In genomic region chr19:42919070-42919756, GRCh38 we compare ENCODE assay signal across 15 cellular contexts. TPM values are rescaled to one million over a fixed set of nuclear protein-coding genes. Genes with fewer than 3 reads are reported as not detected.
DNase-seq lines count a peak whose midpoint lies in the region; ATAC-seq and TF ChIP-seq lines count a peak whose summit lies in the region.
"Not testable (repeated sequence)": the region's sequence is repeated elsewhere in the genome, so short reads cannot be mapped to it uniquely, and the experiment has no call there.
"Had no signal": no experiment of that assay in that cellular context is flagged by ENCODE, and none has a peak within 500 bp of the region (broad histone marks: within the 10 kb centered on the region; RNA-seq: fewer than 3 reads in every experiment).

No MANE protein-coding gene starts in this region.

- WGBS in heart right ventricle, 2 donors = 70 to 73% methylated on average over 24 to 26 of the region's 26 CpGs

- H3K36me3 ChIP-seq in WERI-Rb-1, heart right ventricle: not testable (repeated sequence)

- intact Hi-C loops in heart right ventricle (cut with DNase I) = not testable (repeated sequence)

- peaks cover 12% of the 10 kb centered on the region for H3K27me3 ChIP-seq in WERI-Rb-1 (ENCODE audit: insufficient read depth, low read depth, severe bottlenecking)
- not testable (repeated sequence) for H3K27me3 ChIP-seq in heart right ventricle

- TF ChIP-seq CTCF in C4-2B (conservative IDR thresholded peaks at IDR 0.05) = peak; percentile 67
- peak; percentile 44; the same call in 1 of the 2 replicates for TF ChIP-seq CTCF in WERI-Rb-1 (IDR thresholded peaks at IDR 0.05; ENCODE audit: low read depth, low read length)
- TF ChIP-seq CTCF in heart right ventricle (IDR thresholded peaks at IDR 0.05) = peak in 5 of 9 donors; percentile 11 to 28 (median 23)

- H3K27ac ChIP-seq in C4-2B, WERI-Rb-1, heart right ventricle: not testable (repeated sequence)

- not testable (repeated sequence) for H3K4me3 ChIP-seq in WERI-Rb-1 (ENCODE audit: low read depth, low read length); heart right ventricle

- ATAC-seq in heart right ventricle = not testable (repeated sequence)

- DNase-seq in ELR (ENCODE audit: low read depth) (peak; percentile 25), HT-29 (ENCODE audit: low spot score) (peak; percentile 55), NCI-H748 (lab: John Stamatoyannopoulos, UW; ENCODE audit: unreplicated experiment) (peak; percentile 45), dermis blood vessel endothelial cell (peak; percentile 38)
- not testable (repeated sequence) for DNase-seq in WERI-Rb-1, heart right ventricle
- peak; percentile 7 for DNase-seq in stimulated activated CD4-positive, alpha-beta T cell treated with anti-CD3 and anti-CD28 coated beads, Interleukin-15, amount 100 ng/mL, for 24 hours

- not testable (repeated sequence) for H3K9me3 ChIP-seq in WERI-Rb-1 (ENCODE audit: severe bottlenecking); heart right ventricle

- not testable (repeated sequence) for H3K4me1 ChIP-seq in heart right ventricle

RNA-seq across cellular contexts. Expression of gene PSG6, which starts 1.5 kb away (rescaled TPM):
- not detected in 2 replicates for total RNA-seq in HT-29 (2014; rRNA removed; shearing (Covaris generic))
- total RNA-seq in dermis blood vessel endothelial cell = not detected in 2 replicates
- not detected for total RNA-seq in heart right ventricle
- polyA plus RNA-seq in heart right ventricle = not detected
- total RNA-seq: activated T-cell treated with anti-CD3 and anti-CD28 coated beads, Interleukin-2, amount 50 U/mL, for 4 hours; H7; lower lobe of right lung; Right ventricle myocardium inferior; smooth muscle cell; thyroid gland had no signal
- polyA plus RNA-seq: smooth muscle cell had no signal

RNA-seq across cellular contexts. Expression of gene PSG7, which starts 17.8 kb away (rescaled TPM):
- not detected in 2 replicates for total RNA-seq in HT-29 (2014; rRNA removed; shearing (Covaris generic))
- total RNA-seq in dermis blood vessel endothelial cell = not detected in 2 replicates
- total RNA-seq in heart right ventricle = not detected
- polyA plus RNA-seq in heart right ventricle = not detected
- total RNA-seq: activated T-cell treated with anti-CD3 and anti-CD28 coated beads, Interleukin-2, amount 50 U/mL, for 4 hours; fibroblast of lung; H7; lower lobe of right lung; Right ventricle myocardium inferior; smooth muscle cell; thyroid gland had no signal
- polyA plus RNA-seq: smooth muscle cell had no signal

RNA-seq across cellular contexts. Expression of gene PSG1, which starts 39.7 kb away (rescaled TPM):
- total RNA-seq in HT-29 (2014; rRNA removed; shearing (Covaris generic)) = not detected in 2 replicates
- total RNA-seq in dermis blood vessel endothelial cell (under 0.01 TPM in 1 of 2 replicates, not detected in the other), heart right ventricle (not detected)
- polyA plus RNA-seq in heart right ventricle = not detected
- total RNA-seq: activated T-cell treated with anti-CD3 and anti-CD28 coated beads, Interleukin-2, amount 50 U/mL, for 4 hours; H7; lower lobe of right lung; Right ventricle myocardium inferior; smooth muscle cell had no signal
- polyA plus RNA-seq: smooth muscle cell had no signal
